In genomic region chr1:164619006-164619784, GRCh38 we compare ENCODE assay signal across 18 cellular contexts.
DNase-seq lines count a peak whose midpoint lies in the region; ATAC-seq and TF ChIP-seq lines count a peak whose summit lies in the region.
"Had no signal": no experiment of that assay in that cellular context is flagged by ENCODE, and none has a peak within 500 bp of the region (broad histone marks: within the 10 kb centered on the region; RNA-seq: fewer than 3 reads in every experiment).

No MANE protein-coding gene starts in this region.

- peaks cover 46% of the 10 kb centered on the region in 2 experiments for H3K4me1 Mint-ChIP-seq in H9
- H3K4me1 Mint-ChIP-seq: memory B cell, natural killer cell had no signal

- H3T11ph ChIP-seq in H9 (ENCODE audit: low read length): no peak overlapping the region

- no peak overlapping the region for H2BK12ac ChIP-seq in H9 (ENCODE audit: insufficient read length, low read depth, low read length)

- H3K79me2 ChIP-seq in mammary epithelial cell (ENCODE audit: insufficient read depth, low read length) (no peaks in the 10 kb centered on the region), PC-3 (ENCODE audit: low read length) (no peaks in the 10 kb centered on the region), mesendoderm (ENCODE audit: control insufficient read depth, insufficient read depth, low read length) (peaks cover 12% of the 10 kb centered on the region), H9 (ENCODE audit: insufficient read depth, low read length) (peaks cover 21% of the 10 kb centered on the region)

- H2AK5ac ChIP-seq in mesendoderm (ENCODE audit: low read length) (no peak overlapping the region), H9 (ENCODE audit: insufficient read length, low read length) (no peak overlapping the region)

- WGBS in mammary epithelial cell (ENCODE audit: low coverage, missing lambda C conversion rate): 45% methylated on average over 3 of the region's 3 CpGs
- WGBS in mesendoderm (ENCODE audit: extremely low coverage, insufficient coverage, low lambda C conversion rate): no CpG with 5 or more reads among the region's 3 CpGs
- WGBS in transverse colon (ENCODE audit: low coverage in 1 of 2), 2 donors: 22 to 32% methylated on average over 1 to 3 of the region's 3 CpGs
- no CpG with 5 or more reads among the region's 3 CpGs for WGBS in H9 (ENCODE audit: extremely low coverage, insufficient read length, low lambda C conversion rate)

- H3K9ac ChIP-seq in mammary epithelial cell (ENCODE audit: insufficient read depth, low read length) (no peak overlapping the region), PC-3 (ENCODE audit: low read length) (no peak overlapping the region), mesendoderm (ENCODE audit: low read length) (no peak overlapping the region), H9 (ENCODE audit: extremely low read depth, insufficient read length, low read length) (no peak overlapping the region)

- H3K79me1 ChIP-seq in mesendoderm (ENCODE audit: low read length) (peaks cover 10% of the 10 kb centered on the region), H9 (ENCODE audit: insufficient read depth, low read depth, low read length, poor library complexity, severe bottlenecking) (peaks cover 4% of the 10 kb centered on the region)

- intact Hi-C loops in breast epithelium (cut with DNase I; ENCODE audit: low total_unique reads): no loop called here
- intact Hi-C loops in mammary epithelial cell (cut with micrococcal nuclease): loop anchor here (5.0 to 10.0 kb wide), 4 partner anchors 453 to 1204 kb away; no protein-coding TSS in a partner anchor
- intact Hi-C loops in PC-3 (cut with micrococcal nuclease): loop anchor here (10.0 kb wide), 2 partner anchors 456 to 1084 kb away; no protein-coding TSS in a partner anchor
- intact Hi-C loops in transverse colon (cut with DNase I; ENCODE audit: low total_unique reads): no loop called here

- H4K8ac ChIP-seq in mesendoderm (ENCODE audit: low read depth, low read length) (no peak overlapping the region), H9 (replicated peaks; ENCODE audit: insufficient read length, low read depth, low read length) (no peak overlapping the region)

- BruUV-seq in mammary epithelial cell (replicated peaks; lab: Mats Ljungman, UMichigan) (no TSS peak), PC-3 (replicated peaks; lab: Mats Ljungman, UMichigan) (no TSS peak)

- H2BK5ac ChIP-seq in mesendoderm (ENCODE audit: low read length) (no peak overlapping the region), H9 (ENCODE audit: insufficient read length, low read length) (no peak overlapping the region)

- no peaks in the 10 kb centered on the region for H3K36me3 ChIP-seq in breast epithelium
- no peaks in the 10 kb centered on the region for H3K36me3 ChIP-seq in mammary epithelial cell (ENCODE audit: insufficient read depth, low read length)
- H3K36me3 ChIP-seq in PC-3 (ENCODE audit: low read depth, low read length): no peaks in the 10 kb centered on the region
- no peaks in the 10 kb centered on the region for H3K36me3 ChIP-seq in mesendoderm (ENCODE audit: control insufficient read depth, insufficient read depth, low read length)
- H3K36me3 ChIP-seq in transverse colon: no peaks in the 10 kb centered on the region

- POLR2A ChIA-PET in PC-3 (lab: Charles Lee; ENCODE audit: unreplicated experiment): no interaction called here

- H2BK15ac ChIP-seq in mesendoderm (replicated peaks; ENCODE audit: low read depth) (no peak overlapping the region), H9 (ENCODE audit: low read depth, low read length) (no peak overlapping the region)

- no peak overlapping the region for H3K4me2 ChIP-seq in mammary epithelial cell (ENCODE audit: insufficient read depth, low read depth, low read length)
- H3K4me2 ChIP-seq in PC-3 (ENCODE audit: low read length): no peak overlapping the region
- H3K4me2 ChIP-seq in mesendoderm (ENCODE audit: low read length): no peak overlapping the region
- no peak overlapping the region for H3K4me2 ChIP-seq in H9 (ENCODE audit: insufficient read depth, insufficient read length, low read length)

- peaks cover 3 to 12% of the 10 kb centered on the region in 2 donors for H3K4me1 ChIP-seq in breast epithelium
- no peaks in the 10 kb centered on the region for H3K4me1 ChIP-seq in mammary epithelial cell (ENCODE audit: insufficient read depth, low read length)
- H3K4me1 ChIP-seq in PC-3 (ENCODE audit: insufficient read depth, low read length): no peaks in the 10 kb centered on the region
- peaks cover 3% of the 10 kb centered on the region for H3K4me1 ChIP-seq in mesendoderm (ENCODE audit: control insufficient read depth, low read depth, low read length)
- H3K4me1 ChIP-seq in transverse colon: peaks cover 17 to 59% (median 33%) of the 10 kb centered on the region in 4 donors
- peaks cover 4% of the 10 kb centered on the region for H3K4me1 ChIP-seq in H9 (ENCODE audit: insufficient read depth, low read length)

- H3K27ac ChIP-seq in breast epithelium (peak overlapping the region; percentile 58 to 59), mammary epithelial cell (ENCODE audit: insufficient read depth, low read depth, low read length) (no peak overlapping the region), PC-3 (ENCODE audit: low read length) (no peak overlapping the region), mesendoderm (ENCODE audit: low read depth, low read length) (no peak overlapping the region), transverse colon (peak overlapping the region; percentile 0 to 38 (median 9)), H9 (ENCODE audit: insufficient read length, low read depth, low read length) (no peak overlapping the region)
- H3K27ac ChIP-seq: C4-2B had no signal

- CTCF ChIA-PET in mammary epithelial cell (lab: Charles Lee; ENCODE audit: low non-redundant PET) (no interaction called here), PC-3 (lab: Charles Lee) (no interaction called here)

- no peak for DNase-seq in breast epithelium (ENCODE audit: low spot score in 2 of 2)
- DNase-seq in mammary epithelial cell: no peak
- DNase-seq in PC-3: no peak
- DNase-seq in mesendoderm: no peak
- no peak for DNase-seq in transverse colon
- no peak for DNase-seq in H9
- DNase-seq in NCI-H2081 treated with DMSO at 0.1 percent for 48 hours (lab: John Stamatoyannopoulos, UW): no peak
- DNase-seq in kidney tubule cell (ENCODE audit: low spot score): no peak
- DNase-seq: activated CD4-positive, alpha-beta T cell treated with anti-CD3 and anti-CD28 coated beads for 1 hour; head of caudate nucleus; natural killer cell; NCI-H1694 treated with DMSO at 0.1 percent for 48 hours; NCI-H524 treated with DMSO at 0.1 percent for 48 hours; T1000 had no signal

- H3K9me3 ChIP-seq in breast epithelium: no peaks in the 10 kb centered on the region
- H3K9me3 ChIP-seq in mammary epithelial cell (replicated peaks; ENCODE audit: insufficient read depth, low read length): no peaks in the 10 kb centered on the region
- H3K9me3 ChIP-seq in PC-3 (ENCODE audit: low read length): no peaks in the 10 kb centered on the region
- H3K9me3 ChIP-seq in transverse colon: no peaks in the 10 kb centered on the region
- no peaks in the 10 kb centered on the region for H3K9me3 ChIP-seq in H9 (ENCODE audit: control insufficient read depth, low read depth, low read length)

- no peak overlapping the region; a peak in 1 of 7 replicates for H3K27ac Mint-ChIP-seq in H9
- H3K27ac Mint-ChIP-seq: memory B cell, natural killer cell, progenitor cell of endocrine pancreas had no signal

- no peak overlapping the region for H3K4ac ChIP-seq in mesendoderm (ENCODE audit: low read depth, low read length)
- no peak overlapping the region for H3K4ac ChIP-seq in H9 (ENCODE audit: low read depth, low read length)

- H3K9me2 ChIP-seq in PC-3 (replicated peaks; ENCODE audit: low read length): no peaks in the 10 kb centered on the region

- no peak overlapping the region for H3K4me3 Mint-ChIP-seq in H9
- H3K4me3 Mint-ChIP-seq: memory B cell, natural killer cell had no signal

- H3K9me3 Mint-ChIP-seq in H9: no peaks in the 10 kb centered on the region
- H3K9me3 Mint-ChIP-seq: memory B cell, natural killer cell had no signal

- no peak overlapping the region for H3K14ac ChIP-seq in H9 (ENCODE audit: insufficient read depth, low read length)

- H3K4me3 ChIP-seq in breast epithelium (no peak overlapping the region), mammary epithelial cell (replicated peaks in 1 of 3; ENCODE audit: insufficient read depth in 1 of 3, low read depth in 2 of 3, low read length in 3 of 3) (no peak overlapping the region), PC-3 (ENCODE audit: low read length) (no peak overlapping the region), mesendoderm (ENCODE audit: low read length) (no peak overlapping the region), transverse colon (no peak overlapping the region)
- H3K4me3 ChIP-seq: SK-N-MC had no signal

- H3K23ac ChIP-seq in mesendoderm (ENCODE audit: low read length) (no peak overlapping the region), H9 (ENCODE audit: insufficient read length, low read depth, low read length) (no peak overlapping the region)

- H3F3A ChIP-seq in PC-3 (ENCODE audit: low read length, unreplicated experiment): no peaks in the 10 kb centered on the region

- no peak overlapping the region for H3K18ac ChIP-seq in mesendoderm (ENCODE audit: low read length)
- no peak overlapping the region for H3K18ac ChIP-seq in H9 (ENCODE audit: insufficient read length, low read depth, low read length)

- H2AFZ ChIP-seq in mammary epithelial cell (ENCODE audit: low read depth, low read length): no peak overlapping the region
- H2AFZ ChIP-seq in PC-3 (ENCODE audit: low read length): no peak overlapping the region
- no peak overlapping the region for H2AFZ ChIP-seq in H9 (ENCODE audit: low read length)

- TF ChIP-seq CTCF in breast epithelium (IDR thresholded peaks at IDR 0.05) (no peak), mammary epithelial cell (conservative IDR thresholded peaks at IDR 0.05 in 1 of 2, IDR thresholded peaks at IDR 0.05 in 1 of 2; ENCODE audit: extremely low read depth in 1 of 2, insufficient read depth in 1 of 2, low read depth in 1 of 2, low read length in 2 of 2) (no peak), PC-3 (conservative IDR thresholded peaks at IDR 0.05; ENCODE audit: low read depth, low read length) (no peak), transverse colon (IDR thresholded peaks at IDR 0.05) (no peak), H9 (conservative IDR thresholded peaks at IDR 0.05) (no peak)

- in situ Hi-C loops in mammary epithelial cell (cut with MboI; ENCODE audit: low sequenced_read_pairs in 2 of 2): no loop called here
- in situ Hi-C loops in transverse colon (cut with MboI; ENCODE audit: low pct_ligation_motif_present in 1 of 4, low pct_unique_long_range_greater_than_20kb in 1 of 4, low sequenced_read_pairs in 3 of 4): no loop called here

- no peak for TF ChIP-seq EP300 in transverse colon (IDR thresholded peaks at IDR 0.05; ENCODE audit: low read depth)

- H2BK120ac ChIP-seq in mesendoderm (ENCODE audit: low read depth, low read length) (no peak overlapping the region), H9 (ENCODE audit: low read depth, low read length, poor library complexity, severe bottlenecking) (no peak overlapping the region)

- TF ChIP-seq POLR2A in breast epithelium (IDR thresholded peaks at IDR 0.05): no peak
- no peak for TF ChIP-seq POLR2A in transverse colon (IDR thresholded peaks at IDR 0.05)

- no peaks in the 10 kb centered on the region for H3K23me2 ChIP-seq in H9 (ENCODE audit: insufficient read length, low read depth, low read length, poor library complexity, severe bottlenecking)

- no peak overlapping the region for H4K91ac ChIP-seq in H9 (ENCODE audit: insufficient read length, low read depth, low read length)

- no peaks in the 10 kb centered on the region for H3K27me3 Mint-ChIP-seq in H9 (ENCODE audit: low read depth)
- H3K27me3 Mint-ChIP-seq: progenitor cell of endocrine pancreas had no signal

- H4K20me1 ChIP-seq in mammary epithelial cell (ENCODE audit: insufficient read depth, low read length): no peaks in the 10 kb centered on the region
- no peaks in the 10 kb centered on the region for H4K20me1 ChIP-seq in PC-3 (ENCODE audit: low read length)
- H4K20me1 ChIP-seq in H9 (ENCODE audit: control insufficient read depth, insufficient read depth, insufficient read length): no peaks in the 10 kb centered on the region

- H2BK20ac ChIP-seq in H9 (ENCODE audit: low read depth, low read length, poor library complexity, severe bottlenecking): no peak overlapping the region

- H3K56ac ChIP-seq in mesendoderm (ENCODE audit: low read length) (peak overlapping the region; percentile 54), H9 (ENCODE audit: insufficient read length, low read depth, low read length) (no peak overlapping the region)

- peaks cover 0 to 3% (median 0%) of the 10 kb centered on the region in 3 experiments; a peak in 2 of 7 replicates for H3K36me3 Mint-ChIP-seq in H9 (ENCODE audit: insufficient read depth in 1 of 3, low read depth in 3 of 3)
- H3K36me3 Mint-ChIP-seq: memory B cell, natural killer cell had no signal

- dilution Hi-C loops in mammary epithelial cell (cut with HindIII; ENCODE audit: low sequenced_read_pairs): no loop called here

- H4K5ac ChIP-seq in mesendoderm (ENCODE audit: low read length) (no peak overlapping the region), H9 (ENCODE audit: insufficient read length, low read depth, low read length) (no peak overlapping the region)

- ATAC-seq in PC-3: 0 out of 2 replicates have a peak, but pooled peaks have one; percentile 24
- ATAC-seq: natural killer cell had no signal

- H3K27me3 ChIP-seq in breast epithelium (no peaks in the 10 kb centered on the region), mammary epithelial cell (ENCODE audit: insufficient read depth, low read length) (no peaks in the 10 kb centered on the region), PC-3 (ENCODE audit: low read length) (no peaks in the 10 kb centered on the region), mesendoderm (ENCODE audit: insufficient read depth, low read length, poor library complexity) (no peaks in the 10 kb centered on the region), transverse colon (no peaks in the 10 kb centered on the region), H9 (ENCODE audit: insufficient read depth, low read length) (no peaks in the 10 kb centered on the region)

Comparison
In these comparisons a context has a peak if more than half of its experiments do, and no peak if none do; other contexts are left out.
1. H3K27ac ChIP-seq: peak in breast epithelium (2 of 2) and transverse colon (4 of 4); none in mammary epithelial cell (single experiment), PC-3 (single experiment), mesendoderm (single experiment) and H9 (single experiment).
2. intact Hi-C loops: an anchor here in mammary epithelial cell (5.0 to 10.0 kb wide) and PC-3 (10.0 kb wide); none called in breast epithelium and transverse colon.